In genomic region chr2:219645631-219646527, GRCh38 we compare ENCODE assay signal across 9 cellular contexts. TPM values are rescaled to one million over a fixed set of nuclear protein-coding genes. Genes with fewer than 3 reads are reported as not detected.
DNase-seq lines count a peak whose midpoint lies in the region; TF ChIP-seq lines count a peak whose summit lies in the region.
"Had no signal": no experiment of that assay in that cellular context is flagged by ENCODE, and none has a peak within 500 bp of the region (broad histone marks: within the 10 kb centered on the region; RNA-seq: fewer than 3 reads in every experiment).

No MANE protein-coding gene starts in this region.

- DNase-seq in ELF-1 (ENCODE audit: low read depth, low spot score) (peak; percentile 68), SK-N-MC (ENCODE audit: low read depth, low spot score) (no peak), fibroblast of villous mesenchyme (ENCODE audit: low read depth) (peak; percentile 67), pons (ENCODE audit: low spot score) (peak; percentile 4), DMS 273 (lab: John Stamatoyannopoulos, UW; ENCODE audit: unreplicated experiment) (no peak), UCSD-AML1 (lab: John Stamatoyannopoulos, UW; ENCODE audit: unreplicated experiment) (no peak)
- DNase-seq in stimulated activated naive CD4-positive, alpha-beta T cell (lab: John Stamatoyannopoulos, UW) = no peak
- DNase-seq in activated naive CD4-positive, alpha-beta T cell (lab: John Stamatoyannopoulos, UW) = no peak

- H3K27ac ChIP-seq in SK-N-MC = peak overlapping the region; percentile 22; the same call in 1 of the 2 replicates
- H3K27ac ChIP-seq: prostate gland had no signal

- TF ChIP-seq CTCF in fibroblast of villous mesenchyme (IDR thresholded peaks at IDR 0.05; ENCODE audit: insufficient read depth, low read depth, low read length) = no peak

- no peak overlapping the region for H3K4me3 ChIP-seq in SK-N-MC
- no peak overlapping the region for H3K4me3 ChIP-seq in fibroblast of villous mesenchyme (ENCODE audit: low read depth, low read length)
- H3K4me3 ChIP-seq: prostate gland had no signal

- no peak overlapping the region for H3K9ac ChIP-seq in SK-N-MC (ENCODE audit: insufficient read length)

- no peaks in the 10 kb centered on the region for H3K9me3 ChIP-seq in SK-N-MC (ENCODE audit: low read depth, low read length)
- H3K9me3 ChIP-seq: prostate gland had no signal

- H3K36me3 ChIP-seq in SK-N-MC (ENCODE audit: insufficient read depth, low read length) = no peaks in the 10 kb centered on the region
- H3K36me3 ChIP-seq: prostate gland had no signal

RNA-seq across cellular contexts. Expression of gene SLC4A3, which starts 18.4 kb away (rescaled TPM):
- 5.6 and 7.7 TPM in 2 replicates for total RNA-seq in fibroblast of villous mesenchyme

RNA-seq across cellular contexts. Expression of gene STK11IP, which starts 48.2 kb away (rescaled TPM):
- 16.4 and 18.7 TPM in 2 replicates for total RNA-seq in fibroblast of villous mesenchyme

Comparison
In these comparisons a context has a peak if more than half of its experiments do, and no peak if none do; other contexts are left out.
1. DNase-seq: peak in ELF-1 (single experiment), fibroblast of villous mesenchyme (single experiment) and pons (single experiment); none in SK-N-MC (single experiment), stimulated activated naive CD4-positive, alpha-beta T cell (0 of 6), activated naive CD4-positive, alpha-beta T cell (0 of 4), DMS 273 (single experiment) and UCSD-AML1 (single experiment).